In genomic region chr1:94236021-94236491, GRCh38 we compare ENCODE assay signal across 1 cellular context.
TF ChIP-seq lines count a peak whose summit lies in the region.

No MANE protein-coding gene starts in this region.

TF ChIP-seq in SK-N-SH, 30 proteins besides CTCF, POLR2A, EP300 and RAD21 (continued from another document):
- TF ChIP-seq REST (IDR thresholded peaks at IDR 0.05; ENCODE audit: low read depth, low read length), result no peak
- TF ChIP-seq JUND (IDR thresholded peaks at IDR 0.05), result 0 out of 2 replicates have a peak, but pooled peaks have one; percentile 3
- TF ChIP-seq SIN3A (IDR thresholded peaks at IDR 0.05; ENCODE audit: borderline replicate concordance, low read depth, low read length), result 0 out of 2 replicates have a peak, but pooled peaks have one; percentile 40
- no peak for TF ChIP-seq ZBTB33 (IDR thresholded peaks at IDR 0.05; ENCODE audit: borderline replicate concordance, low read depth)
- no peak for TF ChIP-seq CHD2 (IDR thresholded peaks at IDR 0.05; ENCODE audit: low read length, partially characterized antibody)
- no peak for TF ChIP-seq PBX3 (IDR thresholded peaks at IDR 0.05)
- no peak for TF ChIP-seq SMC3 (IDR thresholded peaks at IDR 0.05; ENCODE audit: low read depth, low read length)
- TF ChIP-seq USF2 (IDR thresholded peaks at IDR 0.05; ENCODE audit: borderline replicate concordance, low read depth, low read length), result no peak
